In genomic region chr14:77088219-77088618, GRCh38 we compare ENCODE assay signal across 11 cellular contexts. TPM values are rescaled to one million over a fixed set of nuclear protein-coding genes. Genes with fewer than 3 reads are reported as not detected.
DNase-seq lines count a peak whose midpoint lies in the region; ATAC-seq and TF ChIP-seq lines count a peak whose summit lies in the region.
"Had no signal": no experiment of that assay in that cellular context is flagged by ENCODE, and none has a peak within 500 bp of the region (broad histone marks: within the 10 kb centered on the region; RNA-seq: fewer than 3 reads in every experiment).

No MANE protein-coding gene starts in this region.

- H3K4me1 ChIP-seq in CD4-positive, CD25-positive, alpha-beta regulatory T cell (ENCODE audit: control insufficient read depth, insufficient read depth, low read length, poor library complexity, severe bottlenecking): no peaks in the 10 kb centered on the region
- H3K4me1 ChIP-seq in lung (ENCODE audit: control insufficient read depth in 2 of 2, insufficient read depth in 2 of 2, low read length in 2 of 2): no peaks in the 10 kb centered on the region
- H3K4me1 ChIP-seq: ascending aorta had no signal

- WGBS in lung, 2 donors: 56 to 77% methylated on average over 5 of the region's 5 CpGs

- peaks cover 0 to 10% (median 9%) of the 10 kb centered on the region in 4 donors for H3K4me1 Mint-ChIP-seq in CD4-positive, CD25-positive, alpha-beta regulatory T cell
- H3K4me1 Mint-ChIP-seq in brain: peaks cover 42% of the 10 kb centered on the region

- H3K36me3 ChIP-seq in CD4-positive, CD25-positive, alpha-beta regulatory T cell (ENCODE audit: control insufficient read depth, insufficient read depth, low read length): no peaks in the 10 kb centered on the region
- no peaks in the 10 kb centered on the region for H3K36me3 ChIP-seq in lung (ENCODE audit: control insufficient read depth in 2 of 2, insufficient read depth in 2 of 2, low read length in 2 of 2)
- H3K36me3 ChIP-seq: ascending aorta had no signal

- peak overlapping the region in 1 of 3 donors; percentile 6 for H3K27ac Mint-ChIP-seq in CD4-positive, CD25-positive, alpha-beta regulatory T cell
- H3K27ac Mint-ChIP-seq in brain: peak overlapping the region in 4 of 5 experiments; percentile 5 to 71 (median 48)

- H3K4me3 ChIP-seq in CD4-positive, CD25-positive, alpha-beta regulatory T cell (ENCODE audit: low read depth, low read length): no peak overlapping the region
- no peak overlapping the region for H3K4me3 ChIP-seq in lung
- H3K4me3 ChIP-seq: ascending aorta had no signal

- H3K9me3 Mint-ChIP-seq in CD4-positive, CD25-positive, alpha-beta regulatory T cell: peaks cover 0 to 12% (median 7%) of the 10 kb centered on the region in 7 donors
- peaks cover 9 to 17% (median 15%) of the 10 kb centered on the region in 5 experiments for H3K9me3 Mint-ChIP-seq in brain

- no peak overlapping the region for H3K4me3 Mint-ChIP-seq in CD4-positive, CD25-positive, alpha-beta regulatory T cell
- H3K4me3 Mint-ChIP-seq in brain: no peak overlapping the region

- no peak for TF ChIP-seq CTCF in brain (conservative IDR thresholded peaks at IDR 0.05)
- no peak for TF ChIP-seq CTCF in lung (IDR thresholded peaks at IDR 0.05; ENCODE audit: control extremely low read depth, extremely low read depth)

- no peak overlapping the region for H3K27ac ChIP-seq in CD4-positive, CD25-positive, alpha-beta regulatory T cell (ENCODE audit: insufficient read depth, low read length, poor library complexity, severe bottlenecking)
- H3K27ac ChIP-seq in lung (ENCODE audit: low read depth in 1 of 2, low read length in 1 of 2): peak overlapping the region in 1 of 2 donors; percentile 73
- H3K27ac ChIP-seq: ascending aorta had no signal

- peaks cover 8% of the 10 kb centered on the region for H3K27me3 Mint-ChIP-seq in CD4-positive, CD25-positive, alpha-beta regulatory T cell
- no peaks in the 10 kb centered on the region for H3K27me3 Mint-ChIP-seq in brain

- H3K27me3 ChIP-seq in CD4-positive, CD25-positive, alpha-beta regulatory T cell (ENCODE audit: control insufficient read depth, insufficient read depth, low read length): peaks cover 4% of the 10 kb centered on the region
- no peaks in the 10 kb centered on the region for H3K27me3 ChIP-seq in lung (ENCODE audit: control insufficient read depth, insufficient read depth)
- H3K27me3 ChIP-seq: ascending aorta had no signal

- ATAC-seq in CD4-positive, CD25-positive, alpha-beta regulatory T cell (ENCODE audit: low read depth in 2 of 2): no peak
- no peak for ATAC-seq in lung (ENCODE audit: insufficient read depth, low FRiP score)
- no peak for ATAC-seq in HG03196 (IDR thresholded peaks at IDR 0.05; ENCODE audit: unreplicated experiment)

- DNase-seq in CD4-positive, CD25-positive, alpha-beta regulatory T cell: peak in 2 of 3 donors; percentile 12 to 36
- DNase-seq in NCI-H128 (lab: John Stamatoyannopoulos, UW; ENCODE audit: unreplicated experiment) (peak; percentile 58), lung (ENCODE audit: low spot score) (peak; percentile 64), T-helper 1 cell (no peak), C1 segment of cervical spinal cord (lab: John Stamatoyannopoulos, UW) (no peak), SW 1271 (lab: John Stamatoyannopoulos, UW) (no peak)
- DNase-seq: stimulated activated CD4-positive, alpha-beta T cell treated with anti-CD3 and anti-CD28 coated beads, Interleukin-4, amount 100 ng/mL, for 4 hours had no signal

- no peaks in the 10 kb centered on the region for H3K36me3 Mint-ChIP-seq in CD4-positive, CD25-positive, alpha-beta regulatory T cell
- H3K36me3 Mint-ChIP-seq in brain: peaks cover 4% of the 10 kb centered on the region

- peaks cover 6 to 14% of the 10 kb centered on the region in 2 experiments for H3K9me3 ChIP-seq in CD4-positive, CD25-positive, alpha-beta regulatory T cell (ENCODE audit: control insufficient read depth in 2 of 2, low read length in 2 of 2)
- H3K9me3 ChIP-seq in lung (ENCODE audit: control insufficient read depth in 2 of 2, insufficient read depth in 1 of 2, low read length in 1 of 2): peaks cover 2 to 6% of the 10 kb centered on the region in 2 donors

RNA-seq across cellular contexts. Expression of gene CIPC, which starts 9.8 kb away (rescaled TPM):
- 12.3 TPM for total RNA-seq in CD4-positive, CD25-positive, alpha-beta regulatory T cell
- 10 to 100 TPM; 11.4 to 14.2 (median 12.5) TPM for polyA plus RNA-seq in CD4-positive, CD25-positive, alpha-beta regulatory T cell
- polyA plus RNA-seq in brain (ENCODE audit: insufficient read depth, low read depth, low replicate concordance) (18.4 TPM), lung (10 to 100 TPM in 1 of 2 donors, 1 to 10 TPM in 1; 6.4 to 10.6 TPM)
- total RNA-seq in lung: 10 to 100 TPM; 26.6 to 32.0 TPM

RNA-seq across cellular contexts. Expression of gene ZDHHC22, which starts 53.4 kb away (rescaled TPM):
- not detected for total RNA-seq in CD4-positive, CD25-positive, alpha-beta regulatory T cell
- polyA plus RNA-seq in CD4-positive, CD25-positive, alpha-beta regulatory T cell: not detected
- 30.2 TPM for polyA plus RNA-seq in brain (ENCODE audit: insufficient read depth, low read depth, low replicate concordance)
- not detected for total RNA-seq in lung
- polyA plus RNA-seq in lung: under 1 TPM in 1 of 2 donors, not detected in 1; 0.02 TPM
- total RNA-seq: ascending aorta, mononuclear cell had no signal

RNA-seq across cellular contexts. Expression of gene IRF2BPL, which starts 59.7 kb away (rescaled TPM):
- 48.9 TPM for total RNA-seq in CD4-positive, CD25-positive, alpha-beta regulatory T cell
- polyA plus RNA-seq in CD4-positive, CD25-positive, alpha-beta regulatory T cell: 1 to 10 TPM; 2.2 to 6.7 (median 4.0) TPM
- polyA plus RNA-seq in brain (ENCODE audit: insufficient read depth, low read depth, low replicate concordance) (49.8 TPM), lung (10 to 100 TPM in 1 of 2 donors, 1 to 10 TPM in 1; 9.3 to 34.8 TPM)
- 10 to 100 TPM; 42.4 to 52.4 TPM for total RNA-seq in lung

Comparison
In these comparisons a context has a peak if more than half of its experiments do, and no peak if none do; other contexts are left out.
1. DNase-seq: peak in CD4-positive, CD25-positive, alpha-beta regulatory T cell (2 of 3), NCI-H128 (single experiment) and lung (single experiment); none in T-helper 1 cell (0 of 5), C1 segment of cervical spinal cord (0 of 14) and SW 1271 (0 of 2).
2. RNA of gene ZDHHC22, which starts 53.4 kb away (polyA plus RNA-seq): 30.2 TPM in brain (single experiment); 0.02 TPM in lung and not detected in CD4-positive, CD25-positive, alpha-beta regulatory T cell; every median in the first group is over 10 times any median in the second.